20 cellular contexts compared by ENCODE assay signal in the genomic region with DNA sequence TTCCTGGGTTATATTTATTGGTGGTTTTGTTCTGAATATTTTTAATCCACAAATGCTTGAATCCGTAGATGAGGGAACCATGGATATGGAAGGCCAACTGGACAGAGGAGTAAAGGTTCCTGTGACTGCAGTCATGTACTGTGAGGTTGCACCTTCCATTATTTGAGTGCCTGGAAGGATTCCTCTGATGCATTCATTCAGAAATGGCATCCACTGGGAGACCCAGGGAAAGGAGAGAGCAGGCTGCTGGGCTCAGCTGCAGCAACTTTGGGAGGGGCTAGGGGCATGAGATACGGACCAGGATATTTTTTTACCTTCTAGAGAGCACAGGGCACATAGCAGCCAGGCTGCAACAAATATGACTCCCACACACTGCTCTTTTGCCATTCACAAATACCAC. TPM values are rescaled to one million over a fixed set of nuclear protein-coding genes. Genes with fewer than 3 reads are reported as not detected.
DNase-seq lines count a peak whose midpoint lies in the region; ATAC-seq and TF ChIP-seq lines count a peak whose summit lies in the region.
"Had no signal": no experiment of that assay in that cellular context is flagged by ENCODE, and none has a peak within 500 bp of the region (broad histone marks: within the 10 kb centered on the region; RNA-seq: fewer than 3 reads in every experiment).

No MANE protein-coding gene starts in this region.

- no peak for DNase-seq in activated CD4-positive, alpha-beta memory T cell treated with anti-CD3 and anti-CD28 coated beads, Interleukin-2, amount 10 ng/mL, durations not matched to agents 7 days and 5 days
- no peak for DNase-seq in activated CD4-positive, alpha-beta memory T cell treated with anti-CD3 and anti-CD28 coated beads for 36 hours
- DNase-seq in ACHN: peak; percentile 28
- peak; percentile 32 for DNase-seq in neural progenitor cell (ENCODE audit: low spot score)
- DNase-seq in SHP77 (lab: John Stamatoyannopoulos, UW): no peak
- DNase-seq: 8988T; Caco-2; CD4-positive, CD25-positive, alpha-beta regulatory T cell; CD8-positive, alpha-beta T cell; DMS153; DND-41; GM23248; H7; HCEC 1CT had no signal

- H3K4me2 ChIP-seq in neural progenitor cell: no peak overlapping the region
- H3K4me2 ChIP-seq: A549, BLaER1 had no signal

- H3K27me3 Mint-ChIP-seq in activated CD4-positive, alpha-beta memory T cell treated with anti-CD3 and anti-CD28 coated beads, Interleukin-2, amount 10 ng/mL, durations not matched to agents 7 days and 5 days: no peaks in the 10 kb centered on the region
- no peaks in the 10 kb centered on the region for H3K27me3 Mint-ChIP-seq in activated CD4-positive, alpha-beta memory T cell treated with anti-CD3 and anti-CD28 coated beads for 36 hours
- no peaks in the 10 kb centered on the region for H3K27me3 Mint-ChIP-seq in activated T-helper 17 cell treated with anti-CD3 and anti-CD28 coated beads, Interleukin-2, amount 50 U/mL, for 72 hours
- peaks cover 2% of the 10 kb centered on the region for H3K27me3 Mint-ChIP-seq in neural progenitor cell (ENCODE audit: insufficient read depth, low read depth)
- H3K27me3 Mint-ChIP-seq: B cell; CD4-positive, CD25-positive, alpha-beta regulatory T cell had no signal

- H3K27ac Mint-ChIP-seq in activated CD4-positive, alpha-beta memory T cell treated with anti-CD3 and anti-CD28 coated beads, Interleukin-2, amount 10 ng/mL, durations not matched to agents 7 days and 5 days: peak overlapping the region; percentile 7
- H3K27ac Mint-ChIP-seq in activated CD4-positive, alpha-beta memory T cell treated with anti-CD3 and anti-CD28 coated beads for 36 hours: no peak overlapping the region
- peak overlapping the region; percentile 39 for H3K27ac Mint-ChIP-seq in activated T-helper 17 cell treated with anti-CD3 and anti-CD28 coated beads, Interleukin-2, amount 50 U/mL, for 72 hours
- no peak overlapping the region for H3K27ac Mint-ChIP-seq in neural progenitor cell
- H3K27ac Mint-ChIP-seq: B cell; CD4-positive, CD25-positive, alpha-beta regulatory T cell; CD8-positive, alpha-beta T cell had no signal

- CTCF ChIA-PET in activated CD4-positive, alpha-beta memory T cell treated with anti-CD3 and anti-CD28 coated beads, Interleukin-2, amount 10 ng/mL, durations not matched to agents 7 days and 5 days (lab: Charles Lee): no interaction called here
- CTCF ChIA-PET in activated CD4-positive, alpha-beta memory T cell treated with anti-CD3 and anti-CD28 coated beads for 36 hours (lab: Charles Lee): interaction anchor here (0.6 kb wide), 1 partner anchor 57 kb away, joined by 3 read pairs; no protein-coding TSS in a partner anchor

- POLR2A ChIA-PET in activated CD4-positive, alpha-beta memory T cell treated with anti-CD3 and anti-CD28 coated beads, Interleukin-2, amount 10 ng/mL, durations not matched to agents 7 days and 5 days (lab: Charles Lee): interaction anchor here (1.0 kb wide), 1 partner anchor 8 kb away, joined by 3 read pairs; no protein-coding TSS in a partner anchor
- POLR2A ChIA-PET in activated CD4-positive, alpha-beta memory T cell treated with anti-CD3 and anti-CD28 coated beads for 36 hours (lab: Charles Lee): interaction anchor here (0.6 to 1.7 kb wide), 5 partner anchors 12 to 496 kb away, joined by 3 to 6 read pairs (median 4); no protein-coding TSS in a partner anchor

- H3K9ac ChIP-seq in neural progenitor cell: no peak overlapping the region
- H3K9ac ChIP-seq: BLaER1, GM23248 had no signal

- no peak overlapping the region for H2AFZ ChIP-seq in neural progenitor cell (replicated peaks)
- H2AFZ ChIP-seq: GM23248 had no signal

- in situ Hi-C loops in ACHN (cut with HindIII; ENCODE audit: low pct_ligation_motif_present, low pct_unique_long_range_greater_than_20kb, low sequenced_read_pairs): no loop called here

- no peaks in the 10 kb centered on the region for H3K27me3 ChIP-seq in neural progenitor cell
- H3K27me3 ChIP-seq: BLaER1 had no signal

- H3K27ac ChIP-seq in neural progenitor cell: no peak overlapping the region
- H3K27ac ChIP-seq: A549, BLaER1, C4-2B, GM23248 had no signal

- H3K4me3 ChIP-seq in neural progenitor cell: no peak overlapping the region
- H3K4me3 ChIP-seq: A549, BLaER1, GM23248 had no signal

- ATAC-seq in activated T-helper 17 cell treated with anti-CD3 and anti-CD28 coated beads, Interleukin-2, amount 50 U/mL, for 72 hours (replicated peaks): no peak
- ATAC-seq in HG03095 (IDR thresholded peaks at IDR 0.05; ENCODE audit: unreplicated experiment): no peak
- ATAC-seq: A549; CD8-positive, alpha-beta T cell had no signal

- no peaks in the 10 kb centered on the region for H3K9me3 ChIP-seq in neural progenitor cell (ENCODE audit: low read depth)
- H3K9me3 ChIP-seq: A549, BLaER1, Caco-2 had no signal

- no peaks in the 10 kb centered on the region for H3K79me2 ChIP-seq in neural progenitor cell (ENCODE audit: low read depth)

- peaks cover under 1% of the 10 kb centered on the region for H3K36me3 ChIP-seq in neural progenitor cell

- no peaks in the 10 kb centered on the region for H3F3A ChIP-seq in neural progenitor cell (ENCODE audit: low read depth)

- no peaks in the 10 kb centered on the region for H3K4me1 ChIP-seq in neural progenitor cell
- H3K4me1 ChIP-seq: A549, BLaER1 had no signal

- no peak overlapping the region for H3K4me3 Mint-ChIP-seq in activated CD4-positive, alpha-beta memory T cell treated with anti-CD3 and anti-CD28 coated beads, Interleukin-2, amount 10 ng/mL, durations not matched to agents 7 days and 5 days
- H3K4me3 Mint-ChIP-seq in activated CD4-positive, alpha-beta memory T cell treated with anti-CD3 and anti-CD28 coated beads for 36 hours: no peak overlapping the region
- H3K4me3 Mint-ChIP-seq in activated T-helper 17 cell treated with anti-CD3 and anti-CD28 coated beads, Interleukin-2, amount 50 U/mL, for 72 hours: no peak overlapping the region
- H3K4me3 Mint-ChIP-seq in neural progenitor cell: no peak overlapping the region
- H3K4me3 Mint-ChIP-seq: B cell; CD4-positive, CD25-positive, alpha-beta regulatory T cell; CD8-positive, alpha-beta T cell had no signal

- H3K9me3 Mint-ChIP-seq in activated CD4-positive, alpha-beta memory T cell treated with anti-CD3 and anti-CD28 coated beads, Interleukin-2, amount 10 ng/mL, durations not matched to agents 7 days and 5 days: no peaks in the 10 kb centered on the region
- H3K9me3 Mint-ChIP-seq in activated CD4-positive, alpha-beta memory T cell treated with anti-CD3 and anti-CD28 coated beads for 36 hours: no peaks in the 10 kb centered on the region
- H3K9me3 Mint-ChIP-seq in activated T-helper 17 cell treated with anti-CD3 and anti-CD28 coated beads, Interleukin-2, amount 50 U/mL, for 72 hours: no peaks in the 10 kb centered on the region
- H3K9me3 Mint-ChIP-seq in neural progenitor cell: no peaks in the 10 kb centered on the region
- H3K9me3 Mint-ChIP-seq: CD4-positive, CD25-positive, alpha-beta regulatory T cell; CD8-positive, alpha-beta T cell had no signal

- no peak for TF ChIP-seq CTCF in neural progenitor cell (IDR thresholded peaks at IDR 0.05)

- H3K4me1 Mint-ChIP-seq in activated CD4-positive, alpha-beta memory T cell treated with anti-CD3 and anti-CD28 coated beads, Interleukin-2, amount 10 ng/mL, durations not matched to agents 7 days and 5 days: peaks cover 13% of the 10 kb centered on the region
- peaks cover 17% of the 10 kb centered on the region for H3K4me1 Mint-ChIP-seq in activated CD4-positive, alpha-beta memory T cell treated with anti-CD3 and anti-CD28 coated beads for 36 hours (ENCODE audit: low read depth)
- H3K4me1 Mint-ChIP-seq in activated T-helper 17 cell treated with anti-CD3 and anti-CD28 coated beads, Interleukin-2, amount 50 U/mL, for 72 hours: peaks cover 18% of the 10 kb centered on the region
- peaks cover 2% of the 10 kb centered on the region for H3K4me1 Mint-ChIP-seq in neural progenitor cell
- H3K4me1 Mint-ChIP-seq: B cell had no signal

- H3K36me3 Mint-ChIP-seq in activated CD4-positive, alpha-beta memory T cell treated with anti-CD3 and anti-CD28 coated beads, Interleukin-2, amount 10 ng/mL, durations not matched to agents 7 days and 5 days (ENCODE audit: low read depth): peaks cover 66% of the 10 kb centered on the region
- peaks cover 70% of the 10 kb centered on the region for H3K36me3 Mint-ChIP-seq in activated CD4-positive, alpha-beta memory T cell treated with anti-CD3 and anti-CD28 coated beads for 36 hours
- H3K36me3 Mint-ChIP-seq in activated T-helper 17 cell treated with anti-CD3 and anti-CD28 coated beads, Interleukin-2, amount 50 U/mL, for 72 hours (ENCODE audit: low read depth): peaks cover 100% of the 10 kb centered on the region
- H3K36me3 Mint-ChIP-seq in neural progenitor cell: peaks cover 32% of the 10 kb centered on the region

- H4K20me1 ChIP-seq in neural progenitor cell (ENCODE audit: low read depth): no peaks in the 10 kb centered on the region

- intact Hi-C loops in activated CD4-positive, alpha-beta memory T cell treated with anti-CD3 and anti-CD28 coated beads for 36 hours (cut with micrococcal nuclease): no loop called here

RNA-seq across cellular contexts. Expression of gene AK2, which starts 19.5 kb away (rescaled TPM):
- total RNA-seq in activated CD4-positive, alpha-beta memory T cell treated with anti-CD3 and anti-CD28 coated beads, Interleukin-2, amount 10 ng/mL, durations not matched to agents 7 days and 5 days: 100 to 1,000 TPM; 189 to 192 TPM
- total RNA-seq in activated CD4-positive, alpha-beta memory T cell treated with anti-CD3 and anti-CD28 coated beads for 36 hours: 100 to 1,000 TPM; 325 to 328 TPM
- total RNA-seq in activated T-helper 17 cell treated with anti-CD3 and anti-CD28 coated beads, Interleukin-2, amount 50 U/mL, for 72 hours: 100 to 1,000 TPM; 304 to 372 TPM
- total RNA-seq in neural progenitor cell (ENCODE audit: low replicate concordance): 85.5 and 128 TPM in 2 replicates

RNA-seq across cellular contexts. Expression of gene RNF19B, which starts 52.6 kb away (rescaled TPM):
- 10 to 100 TPM; 42.9 to 46.9 TPM for total RNA-seq in activated CD4-positive, alpha-beta memory T cell treated with anti-CD3 and anti-CD28 coated beads, Interleukin-2, amount 10 ng/mL, durations not matched to agents 7 days and 5 days
- 10 to 100 TPM; 72.4 to 72.8 TPM for total RNA-seq in activated CD4-positive, alpha-beta memory T cell treated with anti-CD3 and anti-CD28 coated beads for 36 hours
- total RNA-seq in activated T-helper 17 cell treated with anti-CD3 and anti-CD28 coated beads, Interleukin-2, amount 50 U/mL, for 72 hours: 10 to 100 TPM; 32.2 to 65.6 TPM
- 11.5 and 14.2 TPM in 2 replicates for total RNA-seq in neural progenitor cell (ENCODE audit: low replicate concordance)

Comparison
In these comparisons a context has a peak if more than half of its experiments do, and no peak if none do; other contexts are left out.
1. H3K27ac Mint-ChIP-seq: peak in activated CD4-positive, alpha-beta memory T cell treated with anti-CD3 and anti-CD28 coated beads, Interleukin-2, amount 10 ng/mL, durations not matched to agents 7 days and 5 days (single experiment) and activated T-helper 17 cell treated with anti-CD3 and anti-CD28 coated beads, Interleukin-2, amount 50 U/mL, for 72 hours (single experiment); none in activated CD4-positive, alpha-beta memory T cell treated with anti-CD3 and anti-CD28 coated beads for 36 hours (single experiment) and neural progenitor cell (single experiment).
2. DNase-seq: peak in ACHN (single experiment) and neural progenitor cell (single experiment); none in activated CD4-positive, alpha-beta memory T cell treated with anti-CD3 and anti-CD28 coated beads, Interleukin-2, amount 10 ng/mL, durations not matched to agents 7 days and 5 days (single experiment), activated CD4-positive, alpha-beta memory T cell treated with anti-CD3 and anti-CD28 coated beads for 36 hours (single experiment) and SHP77 (0 of 2).